ENCODE assay signal across 8 cellular contexts in the genomic region with DNA sequence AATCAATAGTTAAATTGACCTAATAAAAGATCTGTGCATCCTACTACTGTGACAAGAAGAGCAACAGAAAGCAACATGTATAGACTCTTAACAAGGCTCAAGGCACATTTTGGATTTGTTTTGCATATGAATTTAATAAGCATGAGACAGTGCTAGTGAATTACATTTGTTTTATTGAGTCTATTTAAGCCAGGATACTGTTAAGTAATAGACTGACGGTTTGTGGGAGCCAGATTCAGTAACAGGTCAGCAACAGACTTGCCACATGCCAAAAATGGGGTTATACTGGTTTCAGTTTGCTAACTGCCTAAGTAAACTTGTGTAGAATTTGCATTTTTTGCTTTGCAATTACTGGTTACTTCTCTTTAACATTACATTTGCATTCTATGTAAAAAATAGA. TPM values are rescaled to one million over a fixed set of nuclear protein-coding genes. Genes with fewer than 3 reads are reported as not detected.
A peak's percentile ranks its signal among the peaks of the same experiment; 100 is the strongest.
DNase-seq lines count a peak whose midpoint lies in the region; ATAC-seq and TF ChIP-seq lines count a peak whose summit lies in the region.

No MANE protein-coding gene starts in this region.

- no peak overlapping the region for H3K4me2 ChIP-seq in GM23338

- intact Hi-C loops in activated naive CD4-positive, alpha-beta T cell treated with anti-CD3 and anti-CD28 coated beads for 36 hours (cut with micrococcal nuclease) = loop anchor here (1.0 to 5.0 kb wide), 2 partner anchors 9 to 35 kb away; no protein-coding TSS in a partner anchor

- H3K36me3 Mint-ChIP-seq in activated naive CD4-positive, alpha-beta T cell treated with anti-CD3 and anti-CD28 coated beads for 36 hours (ENCODE audit: low read depth) = peaks cover 23% of the 10 kb centered on the region
- H3K36me3 Mint-ChIP-seq in GM23338 (ENCODE audit: low read depth) = peaks cover 8% of the 10 kb centered on the region; the same call in 2 of the 3 replicates

- H3K27ac Mint-ChIP-seq in activated naive CD4-positive, alpha-beta T cell treated with anti-CD3 and anti-CD28 coated beads for 36 hours = peak overlapping the region; percentile 21
- H3K27ac Mint-ChIP-seq in GM23338 = no peak overlapping the region

- no peak overlapping the region for H2AFZ ChIP-seq in GM23338

- H4K20me1 ChIP-seq in GM23338 (replicated peaks; ENCODE audit: insufficient read depth) = no peaks in the 10 kb centered on the region; the same call in 1 of the 2 replicates

- H3K9me2 ChIP-seq in GM23338 (ENCODE audit: insufficient read depth) = no peaks in the 10 kb centered on the region

- 0 out of 2 replicates have a peak, but pooled peaks cover 5% of the 10 kb centered on the region for H3K9me3 ChIP-seq in SJCRH30 (replicated peaks)

- no peak overlapping the region for H3K4me3 Mint-ChIP-seq in activated naive CD4-positive, alpha-beta T cell treated with anti-CD3 and anti-CD28 coated beads for 36 hours
- no peak overlapping the region for H3K4me3 Mint-ChIP-seq in GM23338

- peaks cover 79% of the 10 kb centered on the region for H3K4me1 Mint-ChIP-seq in activated naive CD4-positive, alpha-beta T cell treated with anti-CD3 and anti-CD28 coated beads for 36 hours (ENCODE audit: low read depth)
- H3K4me1 Mint-ChIP-seq in GM23338 = peaks cover 22% of the 10 kb centered on the region; the same call in 2 of the 3 replicates

- H3K4me3 ChIP-seq in GM23338 (no peak overlapping the region), SJCRH30 (no peak overlapping the region)

- H3K27ac ChIP-seq in GM23338 (ENCODE audit: low read depth) (no peak overlapping the region), SJCRH30 (no peak overlapping the region)

- CTCF ChIA-PET in activated naive CD4-positive, alpha-beta T cell treated with anti-CD3 and anti-CD28 coated beads for 36 hours (lab: Charles Lee) = no interaction called here

- ATAC-seq in HG03432 (IDR thresholded peaks at IDR 0.05; ENCODE audit: unreplicated experiment) (peak; percentile 79), GM23338 (no peak)

- H3K4me1 ChIP-seq in GM23338 (ENCODE audit: insufficient read depth) = peaks cover 28% of the 10 kb centered on the region
- no peaks in the 10 kb centered on the region for H3K4me1 ChIP-seq in SJCRH30

- no peak for TF ChIP-seq CTCF in GM23338 (conservative IDR thresholded peaks at IDR 0.05; ENCODE audit: low read depth in 2 of 2)

- H3K27me3 ChIP-seq in GM23338 (ENCODE audit: insufficient read depth) (no peaks in the 10 kb centered on the region), SJCRH30 (no peaks in the 10 kb centered on the region)

- no peak for DNase-seq in activated naive CD4-positive, alpha-beta T cell treated with anti-CD3 and anti-CD28 coated beads for 36 hours
- no peak for DNase-seq in activated naive CD4-positive, alpha-beta T cell treated with Interleukin-2 at 50 U/mL for 16 hours
- peak; percentile 61 for DNase-seq in cerebellar cortex (ENCODE audit: low spot score)
- DNase-seq in superior temporal gyrus (ENCODE audit: extremely low spot score) = peak; percentile 62
- DNase-seq in GM23338 (ENCODE audit: low spot score) = no peak
- no peak for DNase-seq in putamen (ENCODE audit: low spot score)
- no peak for DNase-seq in SJCRH30

- H3K36me3 ChIP-seq in GM23338 (ENCODE audit: insufficient read depth) (no peaks in the 10 kb centered on the region), SJCRH30 (peaks cover 8% of the 10 kb centered on the region; the same call in 1 of the 2 replicates)

- no peaks in the 10 kb centered on the region for H3K27me3 Mint-ChIP-seq in activated naive CD4-positive, alpha-beta T cell treated with anti-CD3 and anti-CD28 coated beads for 36 hours (ENCODE audit: low read depth)
- H3K27me3 Mint-ChIP-seq in GM23338 (ENCODE audit: insufficient read depth, low read depth, poor library complexity) = peaks cover 4% of the 10 kb centered on the region

- H3K9me3 Mint-ChIP-seq in activated naive CD4-positive, alpha-beta T cell treated with anti-CD3 and anti-CD28 coated beads for 36 hours = peaks cover 1% of the 10 kb centered on the region
- H3K9me3 Mint-ChIP-seq in GM23338 = peaks cover 4% of the 10 kb centered on the region; the same call in 1 of the 3 replicates

- H3K79me2 ChIP-seq in GM23338 (replicated peaks; ENCODE audit: insufficient read depth) = peaks cover 62% of the 10 kb centered on the region

- H3F3A ChIP-seq in GM23338 (replicated peaks; ENCODE audit: low read depth) = no peaks in the 10 kb centered on the region

TF ChIP-seq in GM23338, 12 proteins besides CTCF, POLR2A, EP300 and RAD21 (continues in another document):
- TF ChIP-seq CREB1 (CRISPR knock-in tag; IDR thresholded peaks at IDR 0.05; ENCODE audit: low read depth) = no peak
- TF ChIP-seq JUNB (IDR thresholded peaks at IDR 0.05; ENCODE audit: unreplicated experiment) = no peak
- no peak for TF ChIP-seq EZH2 (IDR thresholded peaks at IDR 0.05; ENCODE audit: low read depth, unreplicated experiment)
- TF ChIP-seq EZH2phosphoT487 (IDR thresholded peaks at IDR 0.05; ENCODE audit: unreplicated experiment) = no peak
- TF ChIP-seq, protein P1, sequence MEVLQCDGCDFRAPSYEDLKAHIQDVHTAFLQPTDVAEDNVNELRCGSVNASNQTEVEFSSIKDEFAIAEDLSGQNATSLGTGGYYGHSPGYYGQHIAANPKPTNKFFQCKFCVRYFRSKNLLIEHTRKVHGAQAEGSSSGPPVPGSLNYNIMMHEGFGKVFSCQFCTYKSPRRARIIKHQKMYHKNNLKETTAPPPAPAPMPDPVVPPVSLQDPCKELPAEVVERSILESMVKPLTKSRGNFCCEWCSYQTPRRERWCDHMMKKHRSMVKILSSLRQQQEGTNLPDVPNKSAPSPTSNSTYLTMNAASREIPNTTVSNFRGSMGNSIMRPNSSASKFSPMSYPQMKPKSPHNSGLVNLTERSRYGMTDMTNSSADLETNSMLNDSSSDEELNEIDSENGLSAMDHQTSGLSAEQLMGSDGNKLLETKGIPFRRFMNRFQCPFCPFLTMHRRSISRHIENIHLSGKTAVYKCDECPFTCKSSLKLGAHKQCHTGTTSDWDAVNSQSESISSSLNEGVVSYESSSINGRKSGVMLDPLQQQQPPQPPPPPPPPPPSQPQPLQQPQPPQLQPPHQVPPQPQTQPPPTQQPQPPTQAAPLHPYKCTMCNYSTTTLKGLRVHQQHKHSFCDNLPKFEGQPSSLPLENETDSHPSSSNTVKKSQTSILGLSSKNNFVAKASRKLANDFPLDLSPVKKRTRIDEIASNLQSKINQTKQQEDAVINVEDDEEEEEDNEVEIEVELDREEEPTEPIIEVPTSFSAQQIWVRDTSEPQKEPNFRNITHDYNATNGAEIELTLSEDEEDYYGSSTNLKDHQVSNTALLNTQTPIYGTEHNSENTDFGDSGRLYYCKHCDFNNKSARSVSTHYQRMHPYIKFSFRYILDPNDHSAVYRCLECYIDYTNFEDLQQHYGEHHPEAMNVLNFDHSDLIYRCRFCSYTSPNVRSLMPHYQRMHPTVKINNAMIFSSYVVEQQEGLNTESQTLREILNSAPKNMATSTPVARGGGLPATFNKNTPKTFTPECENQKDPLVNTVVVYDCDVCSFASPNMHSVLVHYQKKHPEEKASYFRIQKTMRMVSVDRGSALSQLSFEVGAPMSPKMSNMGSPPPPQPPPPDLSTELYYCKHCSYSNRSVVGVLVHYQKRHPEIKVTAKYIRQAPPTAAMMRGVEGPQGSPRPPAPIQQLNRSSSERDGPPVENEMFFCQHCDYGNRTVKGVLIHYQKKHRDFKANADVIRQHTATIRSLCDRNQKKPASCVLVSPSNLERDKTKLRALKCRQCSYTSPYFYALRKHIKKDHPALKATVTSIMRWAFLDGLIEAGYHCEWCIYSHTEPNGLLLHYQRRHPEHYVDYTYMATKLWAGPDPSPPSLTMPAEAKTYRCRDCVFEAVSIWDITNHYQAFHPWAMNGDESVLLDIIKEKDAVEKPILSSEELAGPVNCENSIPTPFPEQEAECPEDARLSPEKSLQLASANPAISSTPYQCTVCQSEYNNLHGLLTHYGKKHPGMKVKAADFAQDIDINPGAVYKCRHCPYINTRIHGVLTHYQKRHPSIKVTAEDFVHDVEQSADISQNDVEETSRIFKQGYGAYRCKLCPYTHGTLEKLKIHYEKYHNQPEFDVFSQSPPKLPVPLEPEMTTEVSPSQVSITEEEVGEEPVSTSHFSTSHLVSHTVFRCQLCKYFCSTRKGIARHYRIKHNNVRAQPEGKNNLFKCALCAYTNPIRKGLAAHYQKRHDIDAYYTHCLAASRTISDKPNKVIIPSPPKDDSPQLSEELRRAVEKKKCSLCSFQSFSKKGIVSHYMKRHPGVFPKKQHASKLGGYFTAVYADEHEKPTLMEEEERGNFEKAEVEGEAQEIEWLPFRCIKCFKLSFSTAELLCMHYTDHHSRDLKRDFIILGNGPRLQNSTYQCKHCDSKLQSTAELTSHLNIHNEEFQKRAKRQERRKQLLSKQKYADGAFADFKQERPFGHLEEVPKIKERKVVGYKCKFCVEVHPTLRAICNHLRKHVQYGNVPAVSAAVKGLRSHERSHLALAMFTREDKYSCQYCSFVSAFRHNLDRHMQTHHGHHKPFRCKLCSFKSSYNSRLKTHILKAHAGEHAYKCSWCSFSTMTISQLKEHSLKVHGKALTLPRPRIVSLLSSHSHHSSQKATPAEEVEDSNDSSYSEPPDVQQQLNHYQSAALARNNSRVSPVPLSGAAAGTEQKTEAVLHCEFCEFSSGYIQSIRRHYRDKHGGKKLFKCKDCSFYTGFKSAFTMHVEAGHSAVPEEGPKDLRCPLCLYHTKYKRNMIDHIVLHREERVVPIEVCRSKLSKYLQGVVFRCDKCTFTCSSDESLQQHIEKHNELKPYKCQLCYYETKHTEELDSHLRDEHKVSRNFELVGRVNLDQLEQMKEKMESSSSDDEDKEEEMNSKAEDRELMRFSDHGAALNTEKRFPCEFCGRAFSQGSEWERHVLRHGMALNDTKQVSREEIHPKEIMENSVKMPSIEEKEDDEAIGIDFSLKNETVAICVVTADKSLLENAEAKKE (CRISPR knock-in tag; IDR thresholded peaks at IDR 0.05) = no peak

RNA-seq across cellular contexts. Expression of a gene that starts 54.0 kb away (rescaled TPM):
- 100 to 1,000 TPM; 387 to 391 TPM for total RNA-seq in activated naive CD4-positive, alpha-beta T cell treated with anti-CD3 and anti-CD28 coated beads for 36 hours
- 15.7 and 23.2 TPM in 2 replicates for total RNA-seq in GM23338 (2014; rRNA removed; shearing (Covaris generic))
- 8.4 and 9.4 TPM in 2 replicates for polyA plus RNA-seq in GM23338 (2016; fragmentation: Nextera tagmentation; extraction: Ambion mirVana)
- total RNA-seq in SJCRH30 (2014; rRNA removed; shearing (Covaris generic)) = 72.3 and 90.5 TPM in 2 replicates

Comparison
In these comparisons a context has a peak if more than half of its experiments do, and no peak if none do; other contexts are left out.
1. DNase-seq: peak in cerebellar cortex (single experiment) and superior temporal gyrus (single experiment); none in activated naive CD4-positive, alpha-beta T cell treated with anti-CD3 and anti-CD28 coated beads for 36 hours (single experiment), activated naive CD4-positive, alpha-beta T cell treated with Interleukin-2 at 50 U/mL for 16 hours (single experiment), GM23338 (single experiment), putamen (single experiment) and SJCRH30 (0 of 2).